In the genomic region with DNA sequence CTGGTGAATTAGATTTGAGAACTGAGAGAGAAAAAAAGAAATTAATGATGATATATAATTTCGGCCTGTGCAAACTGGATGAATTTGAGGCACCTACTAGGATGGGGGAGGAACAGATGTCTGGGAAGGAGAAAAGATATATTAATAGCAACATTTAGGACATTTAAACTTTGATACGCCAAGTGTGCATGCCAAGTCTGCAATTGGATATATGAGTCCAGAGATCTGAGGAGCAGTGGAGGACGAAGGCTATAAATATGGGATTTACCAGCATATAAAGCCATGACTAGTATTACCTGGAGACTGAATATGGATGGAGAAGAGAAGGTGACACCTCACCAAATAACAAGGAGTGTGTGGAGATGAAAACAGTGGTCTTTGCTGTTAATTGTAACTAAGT, we compare ENCODE assay signal across 22 cellular contexts.
"Had no signal": no experiment of that assay in that cellular context is flagged by ENCODE, and none has a peak within 500 bp of the region (broad histone marks: within the 10 kb centered on the region; RNA-seq: fewer than 3 reads in every experiment).

No MANE protein-coding gene starts in this region.

- DNase-seq: activated CD4-positive, alpha-beta T cell treated with anti-CD3 and anti-CD28 coated beads for 36 hours; activated CD4-positive, alpha-beta T cell treated with anti-CD3 and anti-CD28 coated beads, Interleukin-2, amount 50 U/mL, for 1 hour; activated CD8-positive, alpha-beta memory T cell treated with anti-CD3 and anti-CD28 coated beads, Interleukin-2, amount 50 U/mL, for 4 hours; activated CD8-positive, alpha-beta T cell treated with anti-CD3 and anti-CD28 coated beads for 36 hours; activated naive CD4-positive, alpha-beta T cell; activated T-cell treated with anti-CD3 and anti-CD28 coated beads, Interleukin-2, amount 50 U/mL, for 1 hour; aorta; central memory CD4-positive, alpha-beta T cell; MM.1S; NCI-H1105; NCI-H1436; NCI-H1694 treated with DMSO at 0.1 percent for 48 hours; NCI-H2029 treated with DMSO at 0.1 percent for 48 hours; NCI-H510A treated with DMSO at 0.1 percent for 48 hours; NCI-H69; SJCRH30; SK-N-SH; T-helper 1 cell; WERI-Rb-1 had no signal

- H3K36me3 ChIP-seq: breast epithelium, SJCRH30, WERI-Rb-1 had no signal

- H3K4me3 ChIP-seq: breast epithelium, SJCRH30 had no signal

- H3K27ac ChIP-seq: breast epithelium, KMS-11, SJCRH30, WERI-Rb-1 had no signal

- H3K27ac Mint-ChIP-seq: activated CD4-positive, alpha-beta T cell treated with anti-CD3 and anti-CD28 coated beads for 36 hours; activated CD8-positive, alpha-beta T cell treated with anti-CD3 and anti-CD28 coated beads for 36 hours; activated naive CD4-positive, alpha-beta T cell treated with anti-CD3 and anti-CD28 coated beads, Interleukin-2, amount 50 U/mL, for 24 hours had no signal

- H3K27me3 ChIP-seq: breast epithelium, SJCRH30 had no signal

- H3K9me3 ChIP-seq: breast epithelium, SJCRH30, SK-N-SH had no signal

- H3K27me3 Mint-ChIP-seq: activated CD4-positive, alpha-beta T cell treated with anti-CD3 and anti-CD28 coated beads for 36 hours; activated CD8-positive, alpha-beta T cell treated with anti-CD3 and anti-CD28 coated beads for 36 hours had no signal

- H3K36me3 Mint-ChIP-seq: activated naive CD4-positive, alpha-beta T cell treated with anti-CD3 and anti-CD28 coated beads, Interleukin-2, amount 50 U/mL, for 24 hours had no signal

- H3K4me3 Mint-ChIP-seq: activated CD4-positive, alpha-beta T cell treated with anti-CD3 and anti-CD28 coated beads for 36 hours; activated CD8-positive, alpha-beta T cell treated with anti-CD3 and anti-CD28 coated beads for 36 hours; activated naive CD4-positive, alpha-beta T cell treated with anti-CD3 and anti-CD28 coated beads, Interleukin-2, amount 50 U/mL, for 24 hours had no signal

- H3K4me1 ChIP-seq: SJCRH30 had no signal

- ATAC-seq: activated CD4-positive, alpha-beta T cell treated with anti-CD3 and anti-CD28 coated beads for 36 hours; activated CD8-positive, alpha-beta T cell treated with anti-CD3 and anti-CD28 coated beads for 36 hours had no signal

- H3K4me1 Mint-ChIP-seq: activated CD4-positive, alpha-beta T cell treated with anti-CD3 and anti-CD28 coated beads for 36 hours had no signal

- H3K9me3 Mint-ChIP-seq: activated CD8-positive, alpha-beta T cell treated with anti-CD3 and anti-CD28 coated beads for 36 hours; activated naive CD4-positive, alpha-beta T cell treated with anti-CD3 and anti-CD28 coated beads, Interleukin-2, amount 50 U/mL, for 24 hours had no signal
